In the genomic region with DNA sequence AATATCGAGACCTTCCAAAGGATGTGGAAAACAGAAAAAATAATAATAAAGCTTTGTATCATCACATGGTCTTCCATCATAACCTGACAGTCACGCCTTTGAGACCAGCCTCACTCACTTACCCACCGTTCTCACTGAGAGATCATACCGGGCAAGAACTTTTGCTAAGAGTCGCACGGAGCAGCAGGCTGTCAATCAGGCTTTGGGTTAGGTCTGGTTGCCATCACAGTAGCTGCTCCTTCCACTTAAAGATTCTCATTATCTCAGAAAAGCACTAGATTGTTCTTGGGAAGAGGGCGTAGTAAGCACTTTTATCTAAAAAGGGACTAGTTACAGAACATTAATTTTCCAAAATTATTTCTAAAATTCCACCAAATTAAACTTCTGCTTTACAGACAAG, we compare ENCODE assay signal across 21 cellular contexts. TPM values are rescaled to one million over a fixed set of nuclear protein-coding genes. Genes with fewer than 3 reads are reported as not detected.
DNase-seq lines count a peak whose midpoint lies in the region; ATAC-seq and TF ChIP-seq lines count a peak whose summit lies in the region.
"Had no signal": no experiment of that assay in that cellular context is flagged by ENCODE, and none has a peak within 500 bp of the region (broad histone marks: within the 10 kb centered on the region; RNA-seq: fewer than 3 reads in every experiment).

No MANE protein-coding gene starts in this region.

- H3K9me3 Mint-ChIP-seq in brain (peaks cover 0 to 2% (median 0%) of the 10 kb centered on the region in 5 experiments), nephron (no peaks in the 10 kb centered on the region)
- H3K9me3 Mint-ChIP-seq in stimulated activated naive B cell treated with anti-CD40 and anti-IgM and Interleukin-4, amounts not matched to agents 10 μg/mL and 1 μg/mL and 100 μg/mL, for 72 hours, result no peaks in the 10 kb centered on the region
- H3K9me3 Mint-ChIP-seq: CD4-positive, alpha-beta T cell had no signal

- H3K27me3 Mint-ChIP-seq in brain (peaks cover 85% of the 10 kb centered on the region), nephron (ENCODE audit: low read depth) (peaks cover 82% of the 10 kb centered on the region)
- H3K27me3 Mint-ChIP-seq in stimulated activated naive B cell treated with anti-CD40 and anti-IgM and Interleukin-4, amounts not matched to agents 10 μg/mL and 1 μg/mL and 100 μg/mL, for 72 hours, result peaks cover 36 to 37% of the 10 kb centered on the region in 2 donors

- H3K4me1 Mint-ChIP-seq in brain, result peaks cover 22% of the 10 kb centered on the region
- peaks cover 6% of the 10 kb centered on the region for H3K4me1 Mint-ChIP-seq in nephron
- H3K4me1 Mint-ChIP-seq in stimulated activated naive B cell treated with anti-CD40 and anti-IgM and Interleukin-4, amounts not matched to agents 10 μg/mL and 1 μg/mL and 100 μg/mL, for 72 hours, result peaks cover 7 to 9% of the 10 kb centered on the region in 2 donors

- H3K4me3 Mint-ChIP-seq in brain, result peak overlapping the region; percentile 17 to 81 (median 67)
- H3K4me3 Mint-ChIP-seq in nephron, result peak overlapping the region in 2 of 3 experiments; percentile 49 to 58
- no peak overlapping the region for H3K4me3 Mint-ChIP-seq in stimulated activated naive B cell treated with anti-CD40 and anti-IgM and Interleukin-4, amounts not matched to agents 10 μg/mL and 1 μg/mL and 100 μg/mL, for 72 hours
- H3K4me3 Mint-ChIP-seq: CD4-positive, alpha-beta T cell had no signal

- ATAC-seq in stimulated activated naive B cell treated with anti-CD40 and anti-IgM and Interleukin-4, amounts not matched to agents 10 μg/mL and 1 μg/mL and 100 μg/mL, for 72 hours (replicated peaks), result no peak
- ATAC-seq: GM12878 had no signal

- in situ Hi-C loops in Caki2 (cut with HindIII; ENCODE audit: low pct_unique_long_range_greater_than_20kb, low sequenced_read_pairs), result no loop called here

- H3K36me3 Mint-ChIP-seq in brain (no peaks in the 10 kb centered on the region), nephron (ENCODE audit: low read depth) (no peaks in the 10 kb centered on the region)
- H3K36me3 Mint-ChIP-seq in stimulated activated naive B cell treated with anti-CD40 and anti-IgM and Interleukin-4, amounts not matched to agents 10 μg/mL and 1 μg/mL and 100 μg/mL, for 72 hours, result no peaks in the 10 kb centered on the region

- H3K27ac Mint-ChIP-seq in brain (peak overlapping the region in 2 of 5 experiments; percentile 7 to 31), nephron (no peak overlapping the region)
- H3K27ac Mint-ChIP-seq in stimulated activated naive B cell treated with anti-CD40 and anti-IgM and Interleukin-4, amounts not matched to agents 10 μg/mL and 1 μg/mL and 100 μg/mL, for 72 hours, result no peak overlapping the region
- H3K27ac Mint-ChIP-seq: CD4-positive, alpha-beta T cell had no signal

- no peak for TF ChIP-seq CTCF in brain (conservative IDR thresholded peaks at IDR 0.05)
- TF ChIP-seq CTCF in nephron (IDR thresholded peaks at IDR 0.05; ENCODE audit: unreplicated experiment in 3 of 3), result no peak

- peak; percentile 14 for DNase-seq in Caki2 (ENCODE audit: low read depth)
- DNase-seq in HUDEP-2 (lab: John Stamatoyannopoulos, UW; ENCODE audit: unreplicated experiment in 76 of 76), result peak in 61 of 76 experiments; percentile 12 to 78 (median 38)
- no peak for DNase-seq in effector CD8-positive, alpha-beta T cell (lab: John Stamatoyannopoulos, UW)
- no peak for DNase-seq in CD1c-positive myeloid dendritic cell (ENCODE audit: extremely low spot score)
- no peak for DNase-seq in midbrain (lab: John Stamatoyannopoulos, UW)
- no peak for DNase-seq in stimulated activated naive B cell treated with anti-CD40 and anti-IgM and Interleukin-4, amounts not matched to agents 10 μg/mL and 1 μg/mL and 100 μg/mL, for 72 hours
- DNase-seq: CD4-positive, alpha-beta T cell; COR-L47; DMS 273 treated with DMSO at 0.1 percent for 48 hours; DMS79 treated with DMSO at 0.1 percent for 48 hours; NCI-H1105 treated with DMSO at 0.1 percent for 48 hours; NCI-H2081; NCI-H2171 treated with DMSO at 0.1 percent for 48 hours; PC-9; RPMI8226; SHP77 had no signal

RNA-seq across cellular contexts. Expression of gene RELN, which starts 2.0 kb away (rescaled TPM):
- total RNA-seq in Caki2 (2014; rRNA removed; shearing (Covaris generic); ENCODE audit: low replicate concordance), result 5.7 and 17.8 TPM in 2 replicates
- 35.1 TPM for polyA plus RNA-seq in brain (ENCODE audit: insufficient read depth, low read depth, low replicate concordance)
- total RNA-seq: A673; CD4-positive, alpha-beta T cell; HT-29 had no signal
- polyA plus RNA-seq: GM12878 had no signal

Comparison
In these comparisons a context has a peak if more than half of its experiments do, and no peak if none do; other contexts are left out.
1. DNase-seq: peak in Caki2 (single experiment) and HUDEP-2 (61 of 76); none in effector CD8-positive, alpha-beta T cell (single experiment), CD1c-positive myeloid dendritic cell (single experiment), midbrain (single experiment) and stimulated activated naive B cell treated with anti-CD40 and anti-IgM and Interleukin-4, amounts not matched to agents 10 μg/mL and 1 μg/mL and 100 μg/mL, for 72 hours (single experiment).
2. H3K4me3 Mint-ChIP-seq: peak in brain (5 of 5) and nephron (2 of 3); none in stimulated activated naive B cell treated with anti-CD40 and anti-IgM and Interleukin-4, amounts not matched to agents 10 μg/mL and 1 μg/mL and 100 μg/mL, for 72 hours (0 of 2).